In genomic region chr2:19525313-19525712, GRCh38 we compare ENCODE assay signal across 23 cellular contexts.
"Had no signal": no experiment of that assay in that cellular context is flagged by ENCODE, and none has a peak within 500 bp of the region (broad histone marks: within the 10 kb centered on the region; RNA-seq: fewer than 3 reads in every experiment).

No MANE protein-coding gene starts in this region.

- H3K4me1 ChIP-seq: SJCRH30 had no signal

- H3K9me3 ChIP-seq: SJCRH30 had no signal

- H3K9ac ChIP-seq: KMS-11 had no signal

- H3K36me3 ChIP-seq: SJCRH30 had no signal

- H3K4me1 Mint-ChIP-seq: IgD-negative memory B cell had no signal

- H3K27ac ChIP-seq: HL-60, KMS-11, RWPE1, SJCRH30 had no signal

- DNase-seq: MV-4-11, NCI-H1048, NCI-H1105, NCI-H1417, NCI-H1436 treated with DMSO at 0.1 percent for 48 hours, NCI-H1694, NCI-H187 treated with DMSO at 0.1 percent for 48 hours, NCI-H2029 treated with DMSO at 0.1 percent for 48 hours, NCI-H2171 treated with DMSO at 0.1 percent for 48 hours, NCI-H510A, NCI-H524 treated with DMSO at 0.1 percent for 48 hours, NCI-H69, NCI-H774, SHP77 treated with DMSO at 0.1 percent for 48 hours, SJCRH30 had no signal

- H3K9me3 Mint-ChIP-seq: IgD-negative memory B cell had no signal

- H3K27me3 Mint-ChIP-seq: IgD-negative memory B cell had no signal

- H3K4me3 ChIP-seq: K562, SJCRH30 had no signal

- H3K27ac Mint-ChIP-seq: IgD-negative memory B cell had no signal

- FAIRE-seq: HTR-8/SVneo, K562 had no signal

- ATAC-seq: K562, Panc1, SK-N-SH treated with all-trans-retinoic acid at 6 μM for 48 hours had no signal

- H3K4me2 ChIP-seq: KMS-11 had no signal

- H3K4me3 Mint-ChIP-seq: IgD-negative memory B cell had no signal

- H3K36me3 Mint-ChIP-seq: IgD-negative memory B cell had no signal
